ENCODE assay signal across 9 cellular contexts in the genomic region with DNA sequence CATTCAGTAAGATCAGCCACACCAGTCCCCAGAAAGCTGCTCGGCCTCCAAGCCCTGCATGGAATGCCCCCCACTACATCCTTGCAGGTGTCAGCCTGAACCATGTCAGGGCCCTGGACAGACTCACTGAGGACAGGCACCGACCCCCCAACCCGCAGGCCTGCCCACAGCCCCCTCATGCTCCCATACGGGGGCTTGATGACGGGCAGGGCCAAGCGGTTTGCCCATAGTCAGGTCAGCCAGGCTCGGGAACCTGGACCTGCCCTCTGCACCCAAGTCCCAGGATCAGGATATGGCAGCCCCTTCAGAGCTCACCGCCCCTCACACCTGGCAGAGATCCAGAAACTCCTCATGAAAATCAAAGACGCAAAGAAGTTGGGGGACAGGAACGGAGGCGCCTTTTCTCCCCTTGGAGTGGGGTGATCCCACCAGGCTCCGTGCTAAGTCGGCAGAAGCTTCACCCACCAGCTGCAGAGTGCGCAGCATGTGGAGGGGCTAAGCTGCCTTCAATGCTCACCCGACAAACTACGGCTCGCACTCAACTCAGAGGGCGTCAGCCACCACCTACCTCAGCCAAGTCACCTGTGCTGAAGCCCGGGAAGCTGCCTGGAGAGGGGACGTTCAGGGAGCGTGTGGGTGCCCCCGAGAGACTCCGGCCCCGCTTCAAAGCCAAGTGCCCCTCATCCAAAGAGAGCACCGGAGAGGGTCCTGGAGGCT. TPM values are rescaled to one million over a fixed set of nuclear protein-coding genes. Genes with fewer than 3 reads are reported as not detected.
DNase-seq lines count a peak whose midpoint lies in the region; ATAC-seq and TF ChIP-seq lines count a peak whose summit lies in the region.
"Had no signal": no experiment of that assay in that cellular context is flagged by ENCODE, and none has a peak within 500 bp of the region (broad histone marks: within the 10 kb centered on the region; RNA-seq: fewer than 3 reads in every experiment).

No MANE protein-coding gene starts in this region.

- POLR2A ChIA-PET in Caco-2 (lab: Charles Lee) = interaction anchor here (0.7 to 1.2 kb wide), 2 partner anchors 35 to 42 kb away, joined by 3 to 4 read pairs; a partner anchor contains a TSS

- H3K27me3 ChIP-seq in Caco-2 (replicated peaks; ENCODE audit: control insufficient read depth, insufficient read depth, low read length) = no peaks in the 10 kb centered on the region

- H3K27me3 Mint-ChIP-seq in Caco-2 (ENCODE audit: insufficient read depth, unreplicated experiment) (no peaks in the 10 kb centered on the region), nephron (ENCODE audit: low read depth) (peaks cover 15% of the 10 kb centered on the region)
- H3K27me3 Mint-ChIP-seq in dendritic cell treated with granulocyte-macrophage colony-stimulating factor and Interleukin-4, amounts not matched to agents 40 ng/mL and 50 ng/mL, for 4 days = no peaks in the 10 kb centered on the region

- H3K4me3 ChIP-seq in Caco-2 (ENCODE audit: low read depth, low read length) (peak overlapping the region; percentile 69), LNCaP clone FGC (ENCODE audit: low read depth, low read length) (peak overlapping the region; percentile 75)

- H3K27ac Mint-ChIP-seq in Caco-2 (ENCODE audit: unreplicated experiment) = peak overlapping the region; percentile 89
- peak overlapping the region; percentile 70 for H3K27ac Mint-ChIP-seq in dendritic cell treated with granulocyte-macrophage colony-stimulating factor and Interleukin-4, amounts not matched to agents 40 ng/mL and 50 ng/mL, for 4 days
- no peak overlapping the region for H3K27ac Mint-ChIP-seq in nephron

- H3K4me1 Mint-ChIP-seq in Caco-2 (ENCODE audit: low read depth, unreplicated experiment) (no peaks in the 10 kb centered on the region), nephron (peaks cover 13% of the 10 kb centered on the region)
- H3K4me1 Mint-ChIP-seq in dendritic cell treated with granulocyte-macrophage colony-stimulating factor and Interleukin-4, amounts not matched to agents 40 ng/mL and 50 ng/mL, for 4 days (ENCODE audit: low read depth) = peaks cover 17% of the 10 kb centered on the region

- no peaks in the 10 kb centered on the region; the same call in 1 of the 2 replicates for H3K36me3 ChIP-seq in Caco-2 (ENCODE audit: control insufficient read depth, insufficient read depth, low read length)

- intact Hi-C loops in Caco-2 (cut with micrococcal nuclease; ENCODE audit: unreplicated experiment) = no loop called here
- intact Hi-C loops in dendritic cell treated with granulocyte-macrophage colony-stimulating factor and Interleukin-4, amounts not matched to agents 40 ng/mL and 50 ng/mL, for 4 days (cut with micrococcal nuclease) = no loop called here

- ATAC-seq in GM21367 (IDR thresholded peaks at IDR 0.05; ENCODE audit: unreplicated experiment) (no peak), GM19023 (IDR thresholded peaks at IDR 0.05; ENCODE audit: unreplicated experiment) (no peak)

- BruUV-seq in Caco-2 (replicated peaks; lab: Mats Ljungman, UMichigan) = TSS peak; percentile 76

- TF ChIP-seq CTCF in Caco-2 (IDR thresholded peaks at IDR 0.05; ENCODE audit: insufficient read depth in 1 of 2, low read depth in 1 of 2, low read length in 1 of 2, severe bottlenecking in 1 of 2, unreplicated experiment in 1 of 2) (no peak), LNCaP clone FGC (IDR thresholded peaks at IDR 0.05; ENCODE audit: control insufficient read depth, extremely low read depth, insufficient read depth) (no peak), nephron (IDR thresholded peaks at IDR 0.05; ENCODE audit: unreplicated experiment in 3 of 3) (no peak)

- CTCF ChIA-PET in Caco-2 (lab: Charles Lee) = interaction anchor here (1.9 kb wide), 1 partner anchor 14 kb away, joined by 14 read pairs; no protein-coding TSS in a partner anchor

- peaks cover 12% of the 10 kb centered on the region; the same call in 1 of the 2 replicates for H3K4me1 ChIP-seq in Caco-2

- H3K4me3 Mint-ChIP-seq in Caco-2 (ENCODE audit: unreplicated experiment) (peak overlapping the region; percentile 88), nephron (peak overlapping the region; percentile 64 to 77 (median 77))
- peak overlapping the region; percentile 78 for H3K4me3 Mint-ChIP-seq in dendritic cell treated with granulocyte-macrophage colony-stimulating factor and Interleukin-4, amounts not matched to agents 40 ng/mL and 50 ng/mL, for 4 days

- no peak for DNase-seq in Caco-2
- DNase-seq in LNCaP clone FGC (ENCODE audit: low read depth) = no peak
- no peak for DNase-seq in NCI-H2171 treated with DMSO at 0.1 percent for 48 hours (lab: John Stamatoyannopoulos, UW)
- DNase-seq in activated CD8-positive, alpha-beta memory T cell treated with anti-CD3 and anti-CD28 coated beads for 24 hours = no peak
- DNase-seq: NCI-H1930 had no signal

- H3K9me3 Mint-ChIP-seq in Caco-2 (ENCODE audit: unreplicated experiment) = no peaks in the 10 kb centered on the region
- no peaks in the 10 kb centered on the region for H3K9me3 Mint-ChIP-seq in dendritic cell treated with granulocyte-macrophage colony-stimulating factor and Interleukin-4, amounts not matched to agents 40 ng/mL and 50 ng/mL, for 4 days
- H3K9me3 Mint-ChIP-seq in nephron = no peaks in the 10 kb centered on the region

- no peaks in the 10 kb centered on the region for H3K9me3 ChIP-seq in Caco-2

- H3K36me3 Mint-ChIP-seq in Caco-2 (ENCODE audit: insufficient read depth, unreplicated experiment) (peaks cover 37% of the 10 kb centered on the region), nephron (ENCODE audit: low read depth) (peaks cover 4% of the 10 kb centered on the region)
- H3K36me3 Mint-ChIP-seq in dendritic cell treated with granulocyte-macrophage colony-stimulating factor and Interleukin-4, amounts not matched to agents 40 ng/mL and 50 ng/mL, for 4 days (ENCODE audit: low read depth) = peaks cover 83% of the 10 kb centered on the region

RNA-seq across cellular contexts. Expression of a gene that starts 26.5 kb away (rescaled TPM):
- total RNA-seq in Caco-2 (2022) = 37.3 and 37.6 TPM in 2 replicates

RNA-seq across cellular contexts. Expression of a gene that starts 26.6 kb away (rescaled TPM):
- 48.3 and 48.6 TPM in 2 replicates for total RNA-seq in Caco-2 (2022)

RNA-seq across cellular contexts. Expression of a gene that starts 36.3 kb away (rescaled TPM):
- total RNA-seq in Caco-2 (2022) = 31.2 and 37.7 TPM in 2 replicates

RNA-seq across cellular contexts. Expression of a gene that starts 42.3 kb away (rescaled TPM):
- 15.4 and 17.9 TPM in 2 replicates for total RNA-seq in Caco-2 (2022)

RNA-seq across cellular contexts. Expression of a gene that starts 44.8 kb away (rescaled TPM):
- 4.2 and 5.0 TPM in 2 replicates for total RNA-seq in Caco-2 (2022)

Comparison
In these comparisons a context has a peak if more than half of its experiments do, and no peak if none do; other contexts are left out.
1. H3K27ac Mint-ChIP-seq: peak in Caco-2 (single experiment) and dendritic cell treated with granulocyte-macrophage colony-stimulating factor and Interleukin-4, amounts not matched to agents 40 ng/mL and 50 ng/mL, for 4 days (single experiment); none in nephron (0 of 3).
2. Peak in every context shown above with its lines, with median percentiles within 50 percentile points of each other: H3K4me3 Mint-ChIP-seq.